8 cellular contexts compared by ENCODE assay signal in genomic region chr13:34941835-34942731, GRCh38. TPM values are rescaled to one million over a fixed set of nuclear protein-coding genes. Genes with fewer than 3 reads are reported as not detected.
DNase-seq lines count a peak whose midpoint lies in the region; ATAC-seq and TF ChIP-seq lines count a peak whose summit lies in the region.

A gene with protein sequence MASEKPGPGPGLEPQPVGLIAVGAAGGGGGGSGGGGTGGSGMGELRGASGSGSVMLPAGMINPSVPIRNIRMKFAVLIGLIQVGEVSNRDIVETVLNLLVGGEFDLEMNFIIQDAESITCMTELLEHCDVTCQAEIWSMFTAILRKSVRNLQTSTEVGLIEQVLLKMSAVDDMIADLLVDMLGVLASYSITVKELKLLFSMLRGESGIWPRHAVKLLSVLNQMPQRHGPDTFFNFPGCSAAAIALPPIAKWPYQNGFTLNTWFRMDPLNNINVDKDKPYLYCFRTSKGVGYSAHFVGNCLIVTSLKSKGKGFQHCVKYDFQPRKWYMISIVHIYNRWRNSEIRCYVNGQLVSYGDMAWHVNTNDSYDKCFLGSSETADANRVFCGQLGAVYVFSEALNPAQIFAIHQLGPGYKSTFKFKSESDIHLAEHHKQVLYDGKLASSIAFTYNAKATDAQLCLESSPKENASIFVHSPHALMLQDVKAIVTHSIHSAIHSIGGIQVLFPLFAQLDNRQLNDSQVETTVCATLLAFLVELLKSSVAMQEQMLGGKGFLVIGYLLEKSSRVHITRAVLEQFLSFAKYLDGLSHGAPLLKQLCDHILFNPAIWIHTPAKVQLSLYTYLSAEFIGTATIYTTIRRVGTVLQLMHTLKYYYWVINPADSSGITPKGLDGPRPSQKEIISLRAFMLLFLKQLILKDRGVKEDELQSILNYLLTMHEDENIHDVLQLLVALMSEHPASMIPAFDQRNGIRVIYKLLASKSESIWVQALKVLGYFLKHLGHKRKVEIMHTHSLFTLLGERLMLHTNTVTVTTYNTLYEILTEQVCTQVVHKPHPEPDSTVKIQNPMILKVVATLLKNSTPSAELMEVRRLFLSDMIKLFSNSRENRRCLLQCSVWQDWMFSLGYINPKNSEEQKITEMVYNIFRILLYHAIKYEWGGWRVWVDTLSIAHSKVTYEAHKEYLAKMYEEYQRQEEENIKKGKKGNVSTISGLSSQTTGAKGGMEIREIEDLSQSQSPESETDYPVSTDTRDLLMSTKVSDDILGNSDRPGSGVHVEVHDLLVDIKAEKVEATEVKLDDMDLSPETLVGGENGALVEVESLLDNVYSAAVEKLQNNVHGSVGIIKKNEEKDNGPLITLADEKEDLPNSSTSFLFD (N-terminal part only) (plus strand): TSS chr13:34942270. CDS start chr13:34942821, 551 bp downstream.

- ATAC-seq in HCT116 (peak; percentile 80), heart left ventricle (peak; percentile 46 to 91 (median 88))

- no peaks in the 10 kb centered on the region for H3K9me3 ChIP-seq in HCT116 (ENCODE audit: control insufficient read depth in 1 of 2, insufficient read depth in 1 of 2, low read depth in 1 of 2, low read length in 2 of 2)
- no peaks in the 10 kb centered on the region for H3K9me3 ChIP-seq in adipocyte (ENCODE audit: control insufficient read depth, low read length)
- no peaks in the 10 kb centered on the region for H3K9me3 ChIP-seq in heart left ventricle

- H3K4me1 ChIP-seq in HCT116 (ENCODE audit: control insufficient read depth in 1 of 2, insufficient read depth in 2 of 2, low read length in 2 of 2) (peaks cover 7 to 16% of the 10 kb centered on the region in 2 experiments; a peak in 3 of 4 replicates), adipocyte (ENCODE audit: control insufficient read depth, insufficient read depth, low read length) (peaks cover 7% of the 10 kb centered on the region), heart left ventricle (peaks cover 0 to 34% (median 19%) of the 10 kb centered on the region in 12 donors)

- no peaks in the 10 kb centered on the region for H3K79me2 ChIP-seq in HCT116 (ENCODE audit: insufficient read depth, low read length)

- RAD21 ChIA-PET in HCT116 (lab: Charles Lee; ENCODE audit: low non-redundant PET in 1 of 2, low total read pairs in 2 of 2, uncharacterized antibody in 2 of 2, unreplicated experiment in 2 of 2): no interaction called here

- 0 to 1% (median 1%) methylated on average over 34 to 76 of the region's 76 CpGs for WGBS in heart left ventricle, 4 donors

- TF ChIP-seq RAD21 in HCT116 (IDR thresholded peaks at IDR 0.05; ENCODE audit: low read depth): no peak

- peak within 1 kb of the TSS; percentile 95 for H3K4me2 ChIP-seq in HCT116 (ENCODE audit: low read length)

- peak within 1 kb of the TSS; percentile 34; the same call in 1 of the 2 replicates for H3K27ac ChIP-seq in HCT116 (ENCODE audit: low read depth, low read length)
- peak within 1 kb of the TSS in 11 of 12 donors; percentile 65 to 88 (median 75) for H3K27ac ChIP-seq in heart left ventricle

- in situ Hi-C loops in G401 (cut with HindIII; ENCODE audit: low sequenced_read_pairs): no loop called here

- H3K9me3 Mint-ChIP-seq in type B pancreatic cell: no peaks in the 10 kb centered on the region

- no peaks in the 10 kb centered on the region for H4K20me1 ChIP-seq in HCT116 (ENCODE audit: insufficient read depth)

- H3K27ac Mint-ChIP-seq in type B pancreatic cell: peak within 1 kb of the TSS; percentile 68

- H3K4me3 ChIP-seq in HCT116 (replicated peaks in 1 of 2; ENCODE audit: low read depth in 1 of 2, low read length in 2 of 2): peak within 1 kb of the TSS; percentile 69 to 80
- H3K4me3 ChIP-seq in NB4 (ENCODE audit: low read depth, low read length): no peak within 1 kb of the TSS
- H3K4me3 ChIP-seq in adipocyte (ENCODE audit: low read length): peak within 1 kb of the TSS; percentile 90
- H3K4me3 ChIP-seq in heart left ventricle: peak within 1 kb of the TSS; percentile 71 to 90 (median 84)

- H3K27me3 ChIP-seq in HCT116 (ENCODE audit: insufficient read depth, low read length) (no peaks in the 10 kb centered on the region), adipocyte (replicated peaks; ENCODE audit: control insufficient read depth, insufficient read depth, low read length) (peaks cover 5% of the 10 kb centered on the region), heart left ventricle (no peaks in the 10 kb centered on the region)

- POLR2A ChIA-PET in HCT116 (lab: Charles Lee): no interaction called here

- H3K4me3 Mint-ChIP-seq in type B pancreatic cell: peak within 1 kb of the TSS; percentile 94

- H3K9ac ChIP-seq in HCT116 (ENCODE audit: low read length): peak within 1 kb of the TSS; percentile 40
- H3K9ac ChIP-seq in adipocyte (ENCODE audit: low read length): peak within 1 kb of the TSS; percentile 69

- H3K4me1 Mint-ChIP-seq in type B pancreatic cell (ENCODE audit: unreplicated experiment): peaks cover 17% of the 10 kb centered on the region

- TF ChIP-seq POLR2A in HCT116 (IDR thresholded peaks at IDR 0.05; ENCODE audit: borderline replicate concordance, extremely low read depth, insufficient read depth, insufficient read length) (peak; percentile 28), NB4 (IDR thresholded peaks at IDR 0.05; ENCODE audit: extremely low read depth, insufficient read length) (no peak), heart left ventricle (IDR thresholded peaks at IDR 0.05) (peak in 1 of 2 donors; percentile 22)

- H2AFZ ChIP-seq in HCT116 (ENCODE audit: low read depth, low read length, poor library complexity, severe bottlenecking): peak within 1 kb of the TSS; percentile 84

- CTCF ChIA-PET in HCT116 (lab: Charles Lee): no interaction called here

- intact Hi-C loops in HCT116 (cut with micrococcal nuclease): no loop called here
- intact Hi-C loops in heart left ventricle (cut with DNase I): loop anchor here in 3 of 10 donors (10.0 kb wide), 2 partner anchors 213 to 287 kb away; no protein-coding TSS in a partner anchor

- H3K27me3 Mint-ChIP-seq in type B pancreatic cell: peaks cover 49% of the 10 kb centered on the region

- no peak for TF ChIP-seq CTCF in HCT116 (IDR thresholded peaks at IDR 0.05 in 2 of 3, conservative IDR thresholded peaks at IDR 0.05 in 1 of 3; ENCODE audit: borderline replicate concordance in 1 of 3, insufficient read depth in 1 of 3, low read depth in 2 of 3, low read length in 2 of 3)
- no peak for TF ChIP-seq CTCF in NB4 (IDR thresholded peaks at IDR 0.05; ENCODE audit: low read depth, low read length)
- peak; percentile 25 to 68 (median 47) for TF ChIP-seq CTCF in heart left ventricle (IDR thresholded peaks at IDR 0.05)
- TF ChIP-seq CTCF in type B pancreatic cell (conservative IDR thresholded peaks at IDR 0.05): peak; percentile 48

- H3K36me3 Mint-ChIP-seq in type B pancreatic cell: no peaks in the 10 kb centered on the region

- DNase-seq in G401 (ENCODE audit: low spot score): peak; percentile 77
- DNase-seq in HCT116 (ENCODE audit: low read depth, low spot score): peak; percentile 46
- peak; percentile 7 for DNase-seq in NB4 (ENCODE audit: low read depth)
- peak; percentile 31 to 77 for DNase-seq in SW 1271 (lab: John Stamatoyannopoulos, UW)
- DNase-seq in adipocyte (ENCODE audit: low read depth): peak; percentile 82
- peak; percentile 80 to 91 (median 86) for DNase-seq in heart left ventricle
- DNase-seq in pons (ENCODE audit: low spot score): peak; percentile 73
- peak; percentile 84 for DNase-seq in type B pancreatic cell (ENCODE audit: extremely low spot score, unreplicated experiment)

- BruUV-seq in HCT116 (replicated peaks; lab: Mats Ljungman, UMichigan): no TSS peak

- H3K36me3 ChIP-seq in HCT116 (ENCODE audit: control insufficient read depth in 1 of 2, insufficient read depth in 2 of 2, low read length in 2 of 2) (no peaks in the 10 kb centered on the region), adipocyte (ENCODE audit: control insufficient read depth, insufficient read depth, low read length, severe bottlenecking) (no peaks in the 10 kb centered on the region), heart left ventricle (no peaks in the 10 kb centered on the region)

- H3K9me2 ChIP-seq in HCT116 (ENCODE audit: insufficient read depth): no peaks in the 10 kb centered on the region

TF ChIP-seq in HCT116, 20 proteins besides CTCF, POLR2A, EP300 and RAD21 (continues in another document):
- TF ChIP-seq TCF7L2 (IDR thresholded peaks at IDR 0.05; ENCODE audit: borderline replicate concordance, extremely low read depth, insufficient read depth, insufficient read length) (no peak), YY1 (IDR thresholded peaks at IDR 0.05; ENCODE audit: extremely low read depth, insufficient replicate concordance, low read depth, low read length) (peak; percentile 80), CEBPB (IDR thresholded peaks at IDR 0.05; ENCODE audit: low read depth) (no peak), JUND (IDR thresholded peaks at IDR 0.05) (no peak), SRF (IDR thresholded peaks at IDR 0.05; ENCODE audit: low read depth) (no peak), ZFX (IDR thresholded peaks at IDR 0.05) (peak; percentile 74), ELF1 (IDR thresholded peaks at IDR 0.05; ENCODE audit: borderline replicate concordance, low read depth) (no peak), ZNF274 (IDR thresholded peaks at IDR 0.05; ENCODE audit: low read depth, low read length) (no peak), EZH2phosphoT487 (IDR thresholded peaks at IDR 0.05; ENCODE audit: borderline replicate concordance) (no peak), SP1 (IDR thresholded peaks at IDR 0.05; ENCODE audit: low read depth) (no peak), MAX (IDR thresholded peaks at IDR 0.05) (peak; percentile 59; the same call in 1 of the 2 replicates), EZH2 (IDR thresholded peaks at IDR 0.05) (no peak), ATF3 (IDR thresholded peaks at IDR 0.05) (no peak), POLR2AphosphoS5 (IDR thresholded peaks at IDR 0.05; ENCODE audit: low read depth, low read length) (peak; percentile 62), SIN3A (IDR thresholded peaks at IDR 0.05; ENCODE audit: low read depth) (no peak), EGR1 (IDR thresholded peaks at IDR 0.05; ENCODE audit: low read depth) (peak; percentile 35; the same call in 1 of the 2 replicates)

RNA-seq across cellular contexts. Expression of the gene that starts here (rescaled TPM):
- 3.6 and 5.1 TPM in 2 replicates for total RNA-seq in G401 (2014; rRNA removed; shearing (Covaris generic))
- total RNA-seq in HCT116 (2021; ENCODE audit: unreplicated experiment) (4.1 TPM), heart left ventricle (10 to 100 TPM; 18.8 to 39.2 (median 25.0) TPM), type B pancreatic cell (ENCODE audit: low replicate concordance) (7.2 and 20.8 TPM in 2 replicates)
- polyA plus RNA-seq in HCT116 (2012): 1.2 and 1.4 TPM in 2 replicates
- 1 to 10 TPM; 5.0 to 9.2 TPM for polyA plus RNA-seq in heart left ventricle

Comparison
In these comparisons a context has a peak if more than half of its experiments do, and no peak if none do; other contexts are left out.
1. DNase-seq: peak in every context shown above with its lines; median percentile 86 in heart left ventricle; 84 in type B pancreatic cell; 82 in adipocyte; 77 in G401; 73 in pons; 54 in SW 1271; 46 in HCT116; 7 in NB4.
2. CTCF ChIP-seq: peak in heart left ventricle (12 of 12) and type B pancreatic cell (single experiment); none in HCT116 (0 of 3) and NB4 (single experiment).